ENCODE assay signal across 8 cellular contexts in genomic region chr20:44309763-44310663, GRCh38. TPM values are rescaled to one million over a fixed set of nuclear protein-coding genes. Genes with fewer than 3 reads are reported as not detected.
DNase-seq lines count a peak whose midpoint lies in the region; ATAC-seq, FAIRE-seq and TF ChIP-seq lines count a peak whose summit lies in the region.

No MANE protein-coding gene starts in this region.

- TF ChIP-seq EP300 in HepG2 (IDR thresholded peaks at IDR 0.05; ENCODE audit: low read depth in 2 of 2, low read length in 2 of 2) (no peak), HepG2 (CRISPR knock-in tag; IDR thresholded peaks at IDR 0.05; ENCODE audit: borderline replicate concordance) (no peak)

- H3K27ac ChIP-seq in OCI-LY3 (ENCODE audit: low read length): no peak overlapping the region
- peak overlapping the region; percentile 56 for H3K27ac ChIP-seq in colonic mucosa
- H3K27ac ChIP-seq in HepG2 (ENCODE audit: extremely low read length, insufficient read depth, low read length): peak overlapping the region; percentile 37
- peak overlapping the region; percentile 27 for H3K27ac ChIP-seq in temporal lobe (ENCODE audit: low read depth, low read length)

- H3K4me3 ChIP-seq in OCI-LY3 (ENCODE audit: low read length) (peak overlapping the region; percentile 79), colonic mucosa (peak overlapping the region; percentile 97), HepG2 (replicated peaks in 1 of 3; ENCODE audit: insufficient read depth in 1 of 3, low read depth in 2 of 3, low read length in 3 of 3) (peak overlapping the region; percentile 70 to 96 (median 78))

- peak overlapping the region; percentile 93 for H3K4me2 ChIP-seq in OCI-LY3 (ENCODE audit: low read length)
- H3K4me2 ChIP-seq in HepG2 (ENCODE audit: low read depth, low read length): peak overlapping the region; percentile 97

- TF ChIP-seq RAD21 in HepG2 (CRISPR knock-in tag; IDR thresholded peaks at IDR 0.05): no peak

- BruUV-seq in HepG2 (replicated peaks; lab: Mats Ljungman, UMichigan): TSS peak; percentile 59

- H3K9me3 ChIP-seq in OCI-LY3 (ENCODE audit: insufficient read depth, low read length) (no peaks in the 10 kb centered on the region), colonic mucosa (no peaks in the 10 kb centered on the region), HepG2 (ENCODE audit: low read length) (no peaks in the 10 kb centered on the region)

- in situ Hi-C loops in HepG2 (cut with HindIII; ENCODE audit: extremely low pct_ligation_motif_present, low pct_unique_long_range_greater_than_20kb): loop anchor here (5.0 kb wide), 3 partner anchors 58 to 162 kb away; no protein-coding TSS in a partner anchor

- H3K4me1 ChIP-seq in OCI-LY3 (ENCODE audit: low read length) (peaks cover 9% of the 10 kb centered on the region), colonic mucosa (peaks cover 4% of the 10 kb centered on the region), HepG2 (ENCODE audit: insufficient read depth, low read length) (peaks cover 27% of the 10 kb centered on the region)

- H3K27me3 ChIP-seq in OCI-LY3 (ENCODE audit: low read depth, low read length) (no peaks in the 10 kb centered on the region), colonic mucosa (no peaks in the 10 kb centered on the region), HepG2 (ENCODE audit: control insufficient read depth in 1 of 2, insufficient read depth in 2 of 2, low read length in 2 of 2) (peaks cover 2 to 4% of the 10 kb centered on the region in 2 experiments; a peak in 1 of 5 replicates)

- no peak for FAIRE-seq in HepG2 (lab: Jason Lieb, UNC)

- POLR2A ChIA-PET in HepG2 (lab: Yijun Ruan, JAX): interaction anchor here (0.7 to 3.9 kb wide), 16 partner anchors 8 to 212 kb away, joined by 3 to 30 read pairs (median 6); partner anchors contain the start of genes HNF4A, OSER1 and SERINC3

- CTCF ChIA-PET in HepG2 (lab: Yijun Ruan, JAX; ENCODE audit: low intra/inter-chr PET ratio, low total read pairs): interaction anchor here (0.7 to 5.0 kb wide), 5 partner anchors 57 to 193 kb away, joined by 3 to 77 read pairs (median 20); no protein-coding TSS in a partner anchor

- no peaks in the 10 kb centered on the region for H4K20me1 ChIP-seq in OCI-LY3 (ENCODE audit: insufficient read depth, low read length)
- H4K20me1 ChIP-seq in HepG2 (ENCODE audit: insufficient read depth, low read length): no peaks in the 10 kb centered on the region

- H3K79me2 ChIP-seq in OCI-LY3 (ENCODE audit: low read length) (peaks cover 15% of the 10 kb centered on the region), HepG2 (ENCODE audit: insufficient read depth, low read length) (peaks cover 25% of the 10 kb centered on the region)

- H3K36me3 ChIP-seq in OCI-LY3 (replicated peaks; ENCODE audit: low read depth, low read length) (no peaks in the 10 kb centered on the region), colonic mucosa (no peaks in the 10 kb centered on the region), HepG2 (replicated peaks in 1 of 2; ENCODE audit: control insufficient read depth in 1 of 2, insufficient read depth in 2 of 2, low read length in 2 of 2) (peaks cover 0 to 7% of the 10 kb centered on the region in 2 experiments; a peak in 2 of 5 replicates)

- H2AFZ ChIP-seq in OCI-LY3 (ENCODE audit: low read depth, low read length) (peak overlapping the region; percentile 81; the same call in 1 of the 2 replicates), HepG2 (ENCODE audit: low read length) (no peak overlapping the region)

- intact Hi-C loops in colonic mucosa (cut with DNase I) (loop anchor here (2.0 to 10.0 kb wide), 3 partner anchors 75 to 155 kb away; no protein-coding TSS in a partner anchor), HepG2 (cut with micrococcal nuclease; ENCODE audit: unreplicated experiment) (loop anchor here (2.0 to 5.0 kb wide), 3 partner anchors 47 to 157 kb away; partner anchors contain the start of gene HNF4A)

- H3K9ac ChIP-seq in OCI-LY3 (ENCODE audit: low read length) (peak overlapping the region; percentile 76), colonic mucosa (ENCODE audit: low read depth in 2 of 2, low read length in 2 of 2) (peak overlapping the region; percentile 89 to 97), HepG2 (ENCODE audit: insufficient read depth, low read depth, low read length) (peak overlapping the region; percentile 84)

- TF ChIP-seq POLR2A in HepG2 (IDR thresholded peaks at IDR 0.05; ENCODE audit: insufficient read depth in 1 of 2, low read depth in 2 of 2, low read length in 2 of 2): no peak

- 20% methylated on average over 16 of the region's 17 CpGs for WGBS in HepG2 (ENCODE audit: low lambda C conversion rate)

- ATAC-seq in HepG2 (peak; percentile 31), HG02642 (IDR thresholded peaks at IDR 0.05; ENCODE audit: poor library complexity, unreplicated experiment) (no peak)

- DNase-seq in activated effector memory CD4-positive, alpha-beta T cell treated with anti-CD3 and anti-CD28 coated beads, Interleukin-2, amount 50 U/mL, for 16 hours: peak; percentile 63
- DNase-seq in activated effector memory CD4-positive, alpha-beta T cell treated with Interleukin-2 at 50 U/mL for 16 hours: no peak
- DNase-seq in colonic mucosa: peak; percentile 73
- no peak for DNase-seq in HepG2 (ENCODE audit: low spot score)
- no peak for DNase-seq in NCI-H187 (lab: John Stamatoyannopoulos, UW)

- no peak for TF ChIP-seq CTCF in OCI-LY3 (IDR thresholded peaks at IDR 0.05; ENCODE audit: low read depth, low read length)
- no peak for TF ChIP-seq CTCF in colonic mucosa (IDR thresholded peaks at IDR 0.05)
- no peak for TF ChIP-seq CTCF in HepG2 (CRISPR knock-in tag; IDR thresholded peaks at IDR 0.05)

RNA-seq across cellular contexts. Expression of gene FITM2, which starts 1.0 kb away (rescaled TPM):
- total RNA-seq in colonic mucosa (10 to 100 TPM; 10.1 to 11.6 TPM), HepG2 (2016; rRNA removed; fragmentation: Illumina TruSeq; extraction: Trizol) (13.6 and 24.5 TPM in 2 replicates), temporal lobe (8.4 TPM)
- total RNA-seq in HepG2 (2016; cell fraction: cytosol; rRNA removed; fragmentation: Illumina TruSeq; extraction: Trizol; ENCODE audit: low read depth): 2.8 and 2.9 TPM in 2 replicates
- 13.1 and 24.2 TPM in 2 replicates for total RNA-seq in HepG2 (2016; cell fraction: insoluble cytoplasmic fraction; rRNA removed; fragmentation: Illumina TruSeq; extraction: Trizol)
- 8.8 and 10.2 TPM in 2 replicates for total RNA-seq in HepG2 (2016; cell fraction: membrane; rRNA removed; fragmentation: Illumina TruSeq; extraction: Trizol)
- total RNA-seq in HepG2 (2016; cell fraction: nucleus; rRNA removed; fragmentation: Illumina TruSeq; extraction: Trizol): 20.0 and 25.7 TPM in 2 replicates
- polyA plus RNA-seq in HepG2 (2011; rRNA removed): 9.6 and 10.4 TPM in 2 replicates
- polyA plus RNA-seq in HepG2 (2011; cell fraction: cytosol; rRNA removed): 7.7 and 12.9 TPM in 2 replicates
- 10.1 and 10.7 TPM in 2 replicates for polyA plus RNA-seq in HepG2 (2011; cell fraction: nucleus; rRNA removed)
- polyA plus RNA-seq in HepG2 (2012): 18.0 and 19.6 TPM in 2 replicates
- 2.4 TPM in 2 replicates for polyA plus RNA-seq in HepG2 (2016; cell fraction: cytosol; fragmentation: Illumina TruSeq; extraction: Trizol; ENCODE audit: low read depth)
- polyA plus RNA-seq in HepG2 (2016; cell fraction: insoluble cytoplasmic fraction; fragmentation: Illumina TruSeq; extraction: Trizol; ENCODE audit: low read depth): 10.6 and 10.9 TPM in 2 replicates
- 4.4 and 4.9 TPM in 2 replicates for polyA plus RNA-seq in HepG2 (2016; cell fraction: membrane; fragmentation: Illumina TruSeq; extraction: Trizol; ENCODE audit: low read depth)
- 33.0 and 34.7 TPM in 2 replicates for polyA plus RNA-seq in HepG2 (2016; cell fraction: nucleus; fragmentation: Illumina TruSeq; extraction: Trizol; ENCODE audit: insufficient read depth, low read depth)
- 11.7 and 21.7 TPM in 2 replicates for polyA minus RNA-seq in HepG2 (2011; rRNA and poly(A)+ RNA removed; ENCODE audit: low replicate concordance)
- polyA minus RNA-seq in HepG2 (2011; cell fraction: cytosol; rRNA and poly(A)+ RNA removed): 10.1 and 13.8 TPM in 2 replicates
- 6.7 and 9.0 TPM in 2 replicates for polyA minus RNA-seq in HepG2 (2011; cell fraction: nucleus; rRNA and poly(A)+ RNA removed)

RNA-seq across cellular contexts. Expression of gene R3HDML, which starts 26.8 kb away (rescaled TPM):
- total RNA-seq in colonic mucosa: not detected
- not detected in 2 replicates for total RNA-seq in HepG2 (2016; rRNA removed; fragmentation: Illumina TruSeq; extraction: Trizol)
- total RNA-seq in HepG2 (2016; cell fraction: cytosol; rRNA removed; fragmentation: Illumina TruSeq; extraction: Trizol; ENCODE audit: low read depth): not detected in 2 replicates
- not detected in 2 replicates for total RNA-seq in HepG2 (2016; cell fraction: insoluble cytoplasmic fraction; rRNA removed; fragmentation: Illumina TruSeq; extraction: Trizol)
- total RNA-seq in HepG2 (2016; cell fraction: membrane; rRNA removed; fragmentation: Illumina TruSeq; extraction: Trizol): not detected in 2 replicates
- total RNA-seq in HepG2 (2016; cell fraction: nucleus; rRNA removed; fragmentation: Illumina TruSeq; extraction: Trizol): not detected in 2 replicates
- not detected in 2 replicates for polyA plus RNA-seq in HepG2 (2011; rRNA removed)
- not detected in 2 replicates for polyA plus RNA-seq in HepG2 (2011; cell fraction: cytosol; rRNA removed)
- polyA plus RNA-seq in HepG2 (2011; cell fraction: nucleus; rRNA removed): not detected in 2 replicates
- not detected in 2 replicates for polyA plus RNA-seq in HepG2 (2012)
- polyA plus RNA-seq in HepG2 (2016; cell fraction: cytosol; fragmentation: Illumina TruSeq; extraction: Trizol; ENCODE audit: low read depth): not detected in 2 replicates
- polyA plus RNA-seq in HepG2 (2016; cell fraction: insoluble cytoplasmic fraction; fragmentation: Illumina TruSeq; extraction: Trizol; ENCODE audit: low read depth): not detected in 2 replicates
- polyA plus RNA-seq in HepG2 (2016; cell fraction: membrane; fragmentation: Illumina TruSeq; extraction: Trizol; ENCODE audit: low read depth): not detected in 2 replicates
- not detected in 2 replicates for polyA plus RNA-seq in HepG2 (2016; cell fraction: nucleus; fragmentation: Illumina TruSeq; extraction: Trizol; ENCODE audit: insufficient read depth, low read depth)
- polyA minus RNA-seq in HepG2 (2011; rRNA and poly(A)+ RNA removed; ENCODE audit: low replicate concordance): not detected in 2 replicates
- polyA minus RNA-seq in HepG2 (2011; cell fraction: cytosol; rRNA and poly(A)+ RNA removed): not detected in 2 replicates
- polyA minus RNA-seq in HepG2 (2011; cell fraction: nucleus; rRNA and poly(A)+ RNA removed): not detected in 2 replicates
- total RNA-seq in temporal lobe: not detected

RNA-seq across cellular contexts. Expression of gene HNF4A, which starts 45.5 kb away (rescaled TPM):
- total RNA-seq in colonic mucosa (100 to 1,000 TPM; 288 to 346 TPM), HepG2 (2016; rRNA removed; fragmentation: Illumina TruSeq; extraction: Trizol) (169 and 190 TPM in 2 replicates), temporal lobe (not detected)
- 29.0 and 32.3 TPM in 2 replicates for total RNA-seq in HepG2 (2016; cell fraction: cytosol; rRNA removed; fragmentation: Illumina TruSeq; extraction: Trizol; ENCODE audit: low read depth)
- 151 and 173 TPM in 2 replicates for total RNA-seq in HepG2 (2016; cell fraction: insoluble cytoplasmic fraction; rRNA removed; fragmentation: Illumina TruSeq; extraction: Trizol)
- 112 and 124 TPM in 2 replicates for total RNA-seq in HepG2 (2016; cell fraction: membrane; rRNA removed; fragmentation: Illumina TruSeq; extraction: Trizol)
- 102 and 116 TPM in 2 replicates for total RNA-seq in HepG2 (2016; cell fraction: nucleus; rRNA removed; fragmentation: Illumina TruSeq; extraction: Trizol)
- polyA plus RNA-seq in HepG2 (2011; rRNA removed): 80.9 and 112 TPM in 2 replicates
- polyA plus RNA-seq in HepG2 (2011; cell fraction: cytosol; rRNA removed): 42.6 and 51.4 TPM in 2 replicates
- polyA plus RNA-seq in HepG2 (2011; cell fraction: nucleus; rRNA removed): 155 and 166 TPM in 2 replicates
- polyA plus RNA-seq in HepG2 (2012): 118 and 127 TPM in 2 replicates
- 15.4 and 16.4 TPM in 2 replicates for polyA plus RNA-seq in HepG2 (2016; cell fraction: cytosol; fragmentation: Illumina TruSeq; extraction: Trizol; ENCODE audit: low read depth)
- 119 and 153 TPM in 2 replicates for polyA plus RNA-seq in HepG2 (2016; cell fraction: insoluble cytoplasmic fraction; fragmentation: Illumina TruSeq; extraction: Trizol; ENCODE audit: low read depth)
- 46.6 and 47.5 TPM in 2 replicates for polyA plus RNA-seq in HepG2 (2016; cell fraction: membrane; fragmentation: Illumina TruSeq; extraction: Trizol; ENCODE audit: low read depth)
- polyA plus RNA-seq in HepG2 (2016; cell fraction: nucleus; fragmentation: Illumina TruSeq; extraction: Trizol; ENCODE audit: insufficient read depth, low read depth): 182 and 192 TPM in 2 replicates
- polyA minus RNA-seq in HepG2 (2011; rRNA and poly(A)+ RNA removed; ENCODE audit: low replicate concordance): 4.8 and 366 TPM in 2 replicates
- polyA minus RNA-seq in HepG2 (2011; cell fraction: cytosol; rRNA and poly(A)+ RNA removed): 84.1 and 95.5 TPM in 2 replicates
- 74.7 and 93.0 TPM in 2 replicates for polyA minus RNA-seq in HepG2 (2011; cell fraction: nucleus; rRNA and poly(A)+ RNA removed)

Comparison
In these comparisons a context has a peak if more than half of its experiments do, and no peak if none do; other contexts are left out.
1. DNase-seq: peak in activated effector memory CD4-positive, alpha-beta T cell treated with anti-CD3 and anti-CD28 coated beads, Interleukin-2, amount 50 U/mL, for 16 hours (single experiment) and colonic mucosa (single experiment); none in activated effector memory CD4-positive, alpha-beta T cell treated with Interleukin-2 at 50 U/mL for 16 hours (single experiment), HepG2 (single experiment) and NCI-H187 (0 of 2).
2. RNA of gene HNF4A, which starts 45.5 kb away (total RNA-seq): 288 to 346 TPM in colonic mucosa and 29.0 to 190 TPM in HepG2; not detected in temporal lobe (single experiment); every median in the first group is over 10 times any median in the second.
3. Peak in every context shown above with its lines, with median percentiles within 50 percentile points of each other: H3K4me3 ChIP-seq and H3K9ac ChIP-seq.